21 cellular contexts compared by ENCODE assay signal in genomic region chrX:133290076-133290475, GRCh38.
"Had no signal": no experiment of that assay in that cellular context is flagged by ENCODE, and none has a peak within 500 bp of the region (broad histone marks: within the 10 kb centered on the region; RNA-seq: fewer than 3 reads in every experiment).

No MANE protein-coding gene starts in this region.

- DNase-seq: activated CD4-positive, alpha-beta T cell treated with anti-CD3 and anti-CD28 coated beads, Interleukin-2, amount 10 ng/mL, durations not matched to agents 7 days and 5 days; activated CD4-positive, CD25-positive, alpha-beta regulatory T cell treated with anti-CD3 and anti-CD28 coated beads, Interleukin-2, amount 50 U/mL, for 72 hours; activated CD8-positive, alpha-beta memory T cell treated with anti-CD3 and anti-CD28 coated beads, Interleukin-2, amount 10 ng/mL, durations not matched to agents 7 days and 5 days; activated CD8-positive, alpha-beta T cell treated with anti-CD3 and anti-CD28 coated beads for 36 hours; activated effector memory CD4-positive, alpha-beta T cell treated with anti-CD3 and anti-CD28 coated beads, Interleukin-2, amount 50 U/mL, for 16 hours; activated naive CD4-positive, alpha-beta T cell treated with anti-CD3 and anti-CD28 coated beads, Interleukin-2, amount 50 U/mL, for 16 hours; activated T-cell treated with anti-CD3 and anti-CD28 coated beads for 4 hours; cerebellar nuclear complex; cortex of kidney; endodermal cell; foreskin melanocyte; left ventricle myocardium inferior; mammary epithelial cell; naive thymus-derived CD8-positive, alpha-beta T cell; stimulated activated CD4-positive, alpha-beta T cell treated with anti-CD3 and anti-CD28 coated beads, Interleukin-4, amount 100 ng/mL, for 24 hours; stimulated activated naive CD4-positive, alpha-beta T cell treated with Interleukin-2 at 50 U/mL for 16 hours; WERI-Rb-1 had no signal

- H3K4me3 ChIP-seq: ascending aorta, left ventricle myocardium inferior, neural progenitor cell, prostate gland, upper lobe of left lung had no signal
